ENCODE assay signal across 8 cellular contexts in genomic region chr1:6580588-6581270, GRCh38. TPM values are rescaled to one million over a fixed set of nuclear protein-coding genes. Genes with fewer than 3 reads are reported as not detected.
DNase-seq lines count a peak whose midpoint lies in the region; ATAC-seq and TF ChIP-seq lines count a peak whose summit lies in the region.

No MANE protein-coding gene starts in this region.

- H3K4me3 ChIP-seq in A673 (ENCODE audit: low read depth, low read length, poor library complexity, severe bottlenecking), result peak overlapping the region; percentile 89
- peak overlapping the region; percentile 92 for H3K4me3 ChIP-seq in adipocyte (ENCODE audit: low read length)
- H3K4me3 ChIP-seq in iPS-18c (ENCODE audit: insufficient read depth, low read depth, low read length), result peak overlapping the region; percentile 87
- H3K4me3 ChIP-seq in subcutaneous abdominal adipose tissue (ENCODE audit: low read depth in 1 of 5, low read length in 5 of 5), result peak overlapping the region; percentile 69 to 88 (median 81)

- CTCF ChIA-PET in A673 (lab: Charles Lee), result no interaction called here
- CTCF ChIA-PET in HEK293T (lab: Yijun Ruan, JAX), result no interaction called here

- no peaks in the 10 kb centered on the region for H3K27me3 ChIP-seq in A673 (replicated peaks; ENCODE audit: insufficient read depth, low read depth, low read length, poor library complexity)
- H3K27me3 ChIP-seq in adipocyte (replicated peaks; ENCODE audit: control insufficient read depth, insufficient read depth, low read length), result no peaks in the 10 kb centered on the region
- no peaks in the 10 kb centered on the region for H3K27me3 ChIP-seq in subcutaneous abdominal adipose tissue (ENCODE audit: control insufficient read depth in 5 of 5, insufficient read depth in 4 of 5, low read length in 5 of 5)

- intact Hi-C loops in A673 (cut with micrococcal nuclease; ENCODE audit: unreplicated experiment), result no loop called here

- TSS peak; percentile 36 for BruUV-seq in A673 (replicated peaks; lab: Mats Ljungman, UMichigan)

- no peak for TF ChIP-seq CTCF in A673 (conservative IDR thresholded peaks at IDR 0.05; ENCODE audit: low read depth, low read length)

- POLR2A ChIA-PET in A673 (lab: Charles Lee; ENCODE audit: low non-redundant PET), result no interaction called here
- POLR2A ChIA-PET in HEK293T (lab: Yijun Ruan, JAX), result interaction anchor here (0.8 to 5.7 kb wide), 5 partner anchors 8 to 28 kb away, joined by 3 to 55 read pairs (median 11); partner anchors contain the start of gene KLHL21

- H3K9ac ChIP-seq in adipocyte (ENCODE audit: low read length), result peak overlapping the region; percentile 90
- H3K9ac ChIP-seq in subcutaneous abdominal adipose tissue (ENCODE audit: low read length in 5 of 5), result peak overlapping the region in 4 of 5 donors; percentile 83 to 92 (median 84)

- DNase-seq in A673 (ENCODE audit: low spot score), result peak; percentile 52
- peak; percentile 30 for DNase-seq in HEK293T (ENCODE audit: extremely low spot score)
- DNase-seq in adipocyte (ENCODE audit: low read depth), result peak; percentile 41
- no peak for DNase-seq in effector CD4-positive, alpha-beta T cell

- H3K27ac ChIP-seq in A673 (ENCODE audit: low read depth, low read length, poor library complexity, severe bottlenecking), result peak overlapping the region; percentile 85
- peak overlapping the region; percentile 84 for H3K27ac ChIP-seq in subcutaneous abdominal adipose tissue (ENCODE audit: low read depth, low read length)

- peaks cover 3% of the 10 kb centered on the region for H3K36me3 ChIP-seq in A673 (ENCODE audit: insufficient read depth, low read length, poor library complexity, severe bottlenecking)
- no peaks in the 10 kb centered on the region for H3K36me3 ChIP-seq in adipocyte (ENCODE audit: control insufficient read depth, insufficient read depth, low read length, severe bottlenecking)
- H3K36me3 ChIP-seq in subcutaneous abdominal adipose tissue (ENCODE audit: control insufficient read depth in 5 of 5, insufficient read depth in 5 of 5, low read length in 5 of 5), result no peaks in the 10 kb centered on the region

- H3K4me1 ChIP-seq in A673 (ENCODE audit: insufficient read depth, low read length, poor library complexity, severe bottlenecking), result peaks cover 14% of the 10 kb centered on the region
- peaks cover 14% of the 10 kb centered on the region for H3K4me1 ChIP-seq in adipocyte (ENCODE audit: control insufficient read depth, insufficient read depth, low read length)
- H3K4me1 ChIP-seq in subcutaneous abdominal adipose tissue (ENCODE audit: control insufficient read depth in 5 of 5, insufficient read depth in 5 of 5, low read length in 5 of 5), result peaks cover 8 to 42% (median 30%) of the 10 kb centered on the region in 5 donors

- ATAC-seq in GM19023 (IDR thresholded peaks at IDR 0.05; ENCODE audit: unreplicated experiment), result no peak
- ATAC-seq in GM21723 (IDR thresholded peaks at IDR 0.05; ENCODE audit: unreplicated experiment), result no peak

- H3K9me3 ChIP-seq in A673 (ENCODE audit: low read depth, low read length, poor library complexity, severe bottlenecking) (no peaks in the 10 kb centered on the region), adipocyte (ENCODE audit: control insufficient read depth, low read length) (no peaks in the 10 kb centered on the region), iPS-18c (ENCODE audit: control insufficient read depth, insufficient read depth, low read length) (no peaks in the 10 kb centered on the region), subcutaneous abdominal adipose tissue (ENCODE audit: control insufficient read depth in 5 of 5, low read length in 5 of 5) (no peaks in the 10 kb centered on the region)

TF ChIP-seq in HEK293T, 16 proteins besides CTCF, POLR2A, EP300 and RAD21:
- TF ChIP-seq BHLHE40 (IDR thresholded peaks at IDR 0.05; ENCODE audit: borderline replicate concordance) (no peak), L3MBTL2 (conservative IDR thresholded peaks at IDR 0.05) (no peak), ARNT (IDR thresholded peaks at IDR 0.05) (no peak), PKNOX1 (IDR thresholded peaks at IDR 0.05) (no peak), SUZ12 (IDR thresholded peaks at IDR 0.05) (no peak), ZNF384 (IDR thresholded peaks at IDR 0.05) (no peak), NFRKB (IDR thresholded peaks at IDR 0.05) (no peak), SP1 (IDR thresholded peaks at IDR 0.05) (no peak), FOXA1 (IDR thresholded peaks at IDR 0.05) (no peak), TARDBP (IDR thresholded peaks at IDR 0.05) (no peak), FOXM1 (IDR thresholded peaks at IDR 0.05; ENCODE audit: borderline replicate concordance) (no peak), CTBP1 (IDR thresholded peaks at IDR 0.05; ENCODE audit: borderline replicate concordance) (no peak), HDGF (IDR thresholded peaks at IDR 0.05; ENCODE audit: borderline replicate concordance) (no peak)

RNA-seq across cellular contexts. Expression of gene ZBTB48, which starts 0.9 kb away (rescaled TPM):
- total RNA-seq in A673 (2021), result 29.9 and 35.3 TPM in 2 replicates

RNA-seq across cellular contexts. Expression of gene KLHL21, which starts 21.9 kb away (rescaled TPM):
- total RNA-seq in A673 (2021), result 29.4 and 38.0 TPM in 2 replicates

RNA-seq across cellular contexts. Expression of gene TAS1R1, which starts 25.6 kb away (rescaled TPM):
- not detected in 2 replicates for total RNA-seq in A673 (2021)

RNA-seq across cellular contexts. Expression of gene NOL9, which starts 26.4 kb away (rescaled TPM):
- 48.5 and 55.6 TPM in 2 replicates for total RNA-seq in A673 (2021)

RNA-seq across cellular contexts. Expression of gene PHF13, which starts 32.8 kb away (rescaled TPM):
- 37.8 and 44.2 TPM in 2 replicates for total RNA-seq in A673 (2021)
